27 cellular contexts compared by ENCODE assay signal in genomic region chr7:97479740-97480290, GRCh38.
"Had no signal": no experiment of that assay in that cellular context is flagged by ENCODE, and none has a peak within 500 bp of the region (broad histone marks: within the 10 kb centered on the region; RNA-seq: fewer than 3 reads in every experiment).

No MANE protein-coding gene starts in this region.

- H3K4me3 ChIP-seq: adrenal gland, ascending aorta, left ventricle myocardium inferior, ovary, psoas muscle, right lobe of liver, skin epidermis, stomach, testis, vagina had no signal

- H3K27me3 Mint-ChIP-seq: activated T-cell treated with anti-CD3 and anti-CD28 coated beads, Interleukin-2, amount 50 U/mL, for 24 hours had no signal

- H3K9me3 Mint-ChIP-seq: activated T-cell treated with anti-CD3 and anti-CD28 coated beads, Interleukin-2, amount 50 U/mL, for 24 hours; activated T-helper 17 cell treated with anti-CD3 and anti-CD28 coated beads, Interleukin-2, amount 50 U/mL, for 72 hours; mesothelial cell of epicardium; stimulated activated effector memory CD8-positive, alpha-beta T cell treated with anti-CD3 and anti-CD28 coated beads, Interleukin-12 subunit alpha, Interleukin-12 subunit beta, amount 100 ng/mL, for 72 hours had no signal

- H3K4me1 ChIP-seq: adrenal gland, ascending aorta, left ventricle myocardium inferior, psoas muscle, right lobe of liver, testis, vagina had no signal

- H3K9me3 ChIP-seq: adrenal gland, ascending aorta, left ventricle myocardium inferior, neutrophil, ovary, psoas muscle, right lobe of liver, stomach, testis, vagina had no signal

- H3K27me3 ChIP-seq: adrenal gland, ascending aorta, neutrophil, ovary, right lobe of liver, stomach, testis, vagina had no signal

- ATAC-seq: activated T-helper 17 cell treated with anti-CD3 and anti-CD28 coated beads, Interleukin-2, amount 50 U/mL, for 72 hours; esophagus mucosa; naive thymus-derived CD8-positive, alpha-beta T cell; psoas muscle; right lobe of liver; stimulated activated effector memory CD8-positive, alpha-beta T cell treated with anti-CD3 and anti-CD28 coated beads, Interleukin-12 subunit alpha, Interleukin-12 subunit beta, amount 100 ng/mL, for 72 hours had no signal

- H3K4me3 Mint-ChIP-seq: activated naive CD8-positive, alpha-beta T cell; activated T-cell treated with anti-CD3 and anti-CD28 coated beads, Interleukin-2, amount 50 U/mL, for 24 hours; activated T-helper 17 cell treated with anti-CD3 and anti-CD28 coated beads, Interleukin-2, amount 50 U/mL, for 72 hours; mesothelial cell of epicardium; naive thymus-derived CD8-positive, alpha-beta T cell; stimulated activated effector memory CD8-positive, alpha-beta T cell treated with anti-CD3 and anti-CD28 coated beads, Interleukin-12 subunit alpha, Interleukin-12 subunit beta, amount 100 ng/mL, for 72 hours had no signal

- H3K27ac Mint-ChIP-seq: activated naive CD8-positive, alpha-beta T cell; activated T-cell treated with anti-CD3 and anti-CD28 coated beads, Interleukin-2, amount 50 U/mL, for 24 hours; activated T-helper 17 cell treated with anti-CD3 and anti-CD28 coated beads, Interleukin-2, amount 50 U/mL, for 72 hours; mesothelial cell of epicardium; naive thymus-derived CD8-positive, alpha-beta T cell; stimulated activated effector memory CD8-positive, alpha-beta T cell treated with anti-CD3 and anti-CD28 coated beads, Interleukin-12 subunit alpha, Interleukin-12 subunit beta, amount 100 ng/mL, for 72 hours had no signal

- H3K27ac ChIP-seq: adrenal gland, ascending aorta, left ventricle myocardium inferior, neutrophil, ovary, psoas muscle, right lobe of liver, skin epidermis, stomach, testis, vagina had no signal

- H3K36me3 ChIP-seq: adrenal gland, ascending aorta, left ventricle myocardium inferior, neutrophil, ovary, right lobe of liver, stomach, vagina had no signal

- DNase-seq: activated CD4-positive, alpha-beta T cell treated with anti-CD3 and anti-CD28 coated beads for 1 hour; activated CD8-positive, alpha-beta memory T cell treated with anti-CD3 and anti-CD28 coated beads for 24 hours; activated CD8-positive, alpha-beta memory T cell treated with anti-CD3 and anti-CD28 coated beads, Interleukin-2, amount 50 U/mL, for 4 hours; activated T-cell treated with anti-CD3 and anti-CD28 coated beads, Interleukin-2, amount 50 U/mL, for 24 hours; central memory CD4-positive, alpha-beta T cell; dermis blood vessel endothelial cell; effector memory CD4-positive, alpha-beta T cell; foreskin melanocyte; left ventricle myocardium inferior; naive thymus-derived CD8-positive, alpha-beta T cell; ovary; psoas muscle; right lobe of liver; stimulated activated CD4-positive, alpha-beta T cell treated with anti-CD3 and anti-CD28 coated beads, Interleukin-2, amount 100 ng/mL, for 24 hours; stomach; testis; trophoblast cell had no signal

- H3K36me3 Mint-ChIP-seq: activated naive CD8-positive, alpha-beta T cell; mesothelial cell of epicardium; naive thymus-derived CD8-positive, alpha-beta T cell; stimulated activated effector memory CD8-positive, alpha-beta T cell treated with anti-CD3 and anti-CD28 coated beads, Interleukin-12 subunit alpha, Interleukin-12 subunit beta, amount 100 ng/mL, for 72 hours had no signal

- H3K4me1 Mint-ChIP-seq: activated T-helper 17 cell treated with anti-CD3 and anti-CD28 coated beads, Interleukin-2, amount 50 U/mL, for 72 hours; mesothelial cell of epicardium; naive thymus-derived CD8-positive, alpha-beta T cell; stimulated activated effector memory CD8-positive, alpha-beta T cell treated with anti-CD3 and anti-CD28 coated beads, Interleukin-12 subunit alpha, Interleukin-12 subunit beta, amount 100 ng/mL, for 72 hours had no signal
